In genomic region chr9:91273853-91274552, GRCh38 we compare ENCODE assay signal across 10 cellular contexts.
A peak's percentile ranks its signal among the peaks of the same experiment; 100 is the strongest.
DNase-seq lines count a peak whose midpoint lies in the region; ATAC-seq, FAIRE-seq and TF ChIP-seq lines count a peak whose summit lies in the region.
"Had no signal": no experiment of that assay in that cellular context is flagged by ENCODE, and none has a peak within 500 bp of the region (broad histone marks: within the 10 kb centered on the region; RNA-seq: fewer than 3 reads in every experiment).

No MANE protein-coding gene starts in this region.

- intact Hi-C loops in activated CD8-positive, alpha-beta T cell treated with anti-CD3 and anti-CD28 coated beads for 36 hours (cut with micrococcal nuclease), result no loop called here
- intact Hi-C loops in HepG2 (cut with micrococcal nuclease; ENCODE audit: unreplicated experiment), result no loop called here

- H3K79me2 ChIP-seq in HepG2 (ENCODE audit: insufficient read depth, low read length), result no peaks in the 10 kb centered on the region

- no peaks in the 10 kb centered on the region for H3K27me3 ChIP-seq in HepG2 (ENCODE audit: control insufficient read depth in 1 of 2, insufficient read depth in 2 of 2, low read length in 2 of 2)

- H3K4me3 Mint-ChIP-seq in activated CD8-positive, alpha-beta T cell treated with anti-CD3 and anti-CD28 coated beads for 36 hours, result no peak overlapping the region
- H3K4me3 Mint-ChIP-seq: stimulated activated naive CD8-positive, alpha-beta T cell treated with anti-CD3 and anti-CD28 coated beads, Interleukin-15, Interleukin-2, amounts not matched to agents 100 ng/mL and 50 ng/mL, for 24 hours had no signal

- H3K27me3 Mint-ChIP-seq in activated CD8-positive, alpha-beta T cell treated with anti-CD3 and anti-CD28 coated beads for 36 hours, result no peaks in the 10 kb centered on the region
- H3K27me3 Mint-ChIP-seq: stimulated activated naive CD8-positive, alpha-beta T cell treated with anti-CD3 and anti-CD28 coated beads, Interleukin-15, Interleukin-2, amounts not matched to agents 100 ng/mL and 50 ng/mL, for 24 hours had no signal

- 0 out of 2 replicates have a peak, but pooled peaks cover 5% of the 10 kb centered on the region for H3K4me1 ChIP-seq in HepG2 (ENCODE audit: insufficient read depth, low read length)

- H4K20me1 ChIP-seq in HepG2 (ENCODE audit: insufficient read depth, low read length), result no peaks in the 10 kb centered on the region

- H3K27ac Mint-ChIP-seq in activated CD8-positive, alpha-beta T cell treated with anti-CD3 and anti-CD28 coated beads for 36 hours, result no peak overlapping the region
- H3K27ac Mint-ChIP-seq: stimulated activated naive CD8-positive, alpha-beta T cell treated with anti-CD3 and anti-CD28 coated beads, Interleukin-15, Interleukin-2, amounts not matched to agents 100 ng/mL and 50 ng/mL, for 24 hours had no signal

- no peak for TF ChIP-seq CTCF in activated CD8-positive, alpha-beta T cell treated with anti-CD3 and anti-CD28 coated beads for 36 hours (IDR thresholded peaks at IDR 0.05)
- no peak for TF ChIP-seq CTCF in HepG2 (CRISPR knock-in tag; IDR thresholded peaks at IDR 0.05)

- POLR2A ChIA-PET in activated CD8-positive, alpha-beta T cell treated with anti-CD3 and anti-CD28 coated beads for 36 hours (lab: Charles Lee), result interaction anchor here (0.6 kb wide), 1 partner anchor 28 kb away, joined by 3 read pairs; no protein-coding TSS in a partner anchor
- POLR2A ChIA-PET in HepG2 (lab: Yijun Ruan, JAX), result no interaction called here

- no peak for TF ChIP-seq POLR2A in GM18505 (IDR thresholded peaks at IDR 0.05; ENCODE audit: borderline replicate concordance, extremely low read depth, insufficient read depth, insufficient read length)
- TF ChIP-seq POLR2A in HepG2 (IDR thresholded peaks at IDR 0.05; ENCODE audit: insufficient read depth in 1 of 2, low read depth in 2 of 2, low read length in 2 of 2), result no peak

- peak; percentile 15 for DNase-seq in activated CD8-positive, alpha-beta T cell treated with anti-CD3 and anti-CD28 coated beads for 36 hours
- peak; percentile 6 for DNase-seq in HepG2 (ENCODE audit: low spot score)
- no peak for DNase-seq in NCI-H1105 treated with DMSO at 0.1 percent for 48 hours (lab: John Stamatoyannopoulos, UW)
- DNase-seq in NCI-H146 treated with DMSO at 0.1 percent for 48 hours (lab: John Stamatoyannopoulos, UW; ENCODE audit: unreplicated experiment), result no peak
- no peak for DNase-seq in SKM-1 (lab: John Stamatoyannopoulos, UW; ENCODE audit: unreplicated experiment)
- DNase-seq in stimulated activated CD4-positive, alpha-beta T cell treated with anti-CD3 and anti-CD28 coated beads, Interleukin-2, amount 100 ng/mL, for 24 hours, result no peak

- H3K9ac ChIP-seq in HepG2 (ENCODE audit: insufficient read depth, low read depth, low read length), result no peak overlapping the region

- TF ChIP-seq RAD21 in HepG2 (CRISPR knock-in tag; IDR thresholded peaks at IDR 0.05), result no peak

- 95% methylated on average over 2 of the region's 2 CpGs for WGBS in HepG2 (ENCODE audit: low lambda C conversion rate)

- ATAC-seq in GM18505 (IDR thresholded peaks at IDR 0.05; ENCODE audit: unreplicated experiment), result peak; percentile 71
- ATAC-seq in HG02981 (IDR thresholded peaks at IDR 0.05; ENCODE audit: unreplicated experiment), result peak; percentile 63
- ATAC-seq in activated CD8-positive, alpha-beta T cell treated with anti-CD3 and anti-CD28 coated beads for 36 hours, result peak; percentile 90
- no peak for ATAC-seq in HepG2

- H3K9me3 ChIP-seq in HepG2 (ENCODE audit: low read length), result no peaks in the 10 kb centered on the region

- H3K36me3 ChIP-seq in HepG2 (replicated peaks in 1 of 2; ENCODE audit: control insufficient read depth in 1 of 2, insufficient read depth in 2 of 2, low read length in 2 of 2), result no peaks in the 10 kb centered on the region; a peak in 1 of 5 replicates

- H3K9me3 Mint-ChIP-seq in activated CD8-positive, alpha-beta T cell treated with anti-CD3 and anti-CD28 coated beads for 36 hours, result no peaks in the 10 kb centered on the region
- H3K9me3 Mint-ChIP-seq: stimulated activated naive CD8-positive, alpha-beta T cell treated with anti-CD3 and anti-CD28 coated beads, Interleukin-15, Interleukin-2, amounts not matched to agents 100 ng/mL and 50 ng/mL, for 24 hours had no signal

- peaks cover 13% of the 10 kb centered on the region for H3K4me1 Mint-ChIP-seq in activated CD8-positive, alpha-beta T cell treated with anti-CD3 and anti-CD28 coated beads for 36 hours (ENCODE audit: low read depth)

- H3K4me2 ChIP-seq in HepG2 (ENCODE audit: low read depth, low read length), result no peak overlapping the region

- no peak overlapping the region for H3K27ac ChIP-seq in HepG2 (ENCODE audit: extremely low read length, insufficient read depth, low read length)

- no peak for FAIRE-seq in HepG2 (lab: Jason Lieb, UNC)
- FAIRE-seq: TTC549 had no signal

- CTCF ChIA-PET in activated CD8-positive, alpha-beta T cell treated with anti-CD3 and anti-CD28 coated beads for 36 hours (lab: Charles Lee), result interaction anchor here (1.6 kb wide), 1 partner anchor 21 kb away, joined by 3 read pairs; no protein-coding TSS in a partner anchor
- CTCF ChIA-PET in HepG2 (lab: Yijun Ruan, JAX; ENCODE audit: low intra/inter-chr PET ratio, low total read pairs), result no interaction called here

- no peak overlapping the region for H2AFZ ChIP-seq in HepG2 (ENCODE audit: low read length)

- TF ChIP-seq EP300 in HepG2 (IDR thresholded peaks at IDR 0.05; ENCODE audit: low read depth in 2 of 2, low read length in 2 of 2) (no peak), HepG2 (CRISPR knock-in tag; IDR thresholded peaks at IDR 0.05; ENCODE audit: borderline replicate concordance) (no peak)

- BruUV-seq in HepG2 (replicated peaks; lab: Mats Ljungman, UMichigan), result no TSS peak

- in situ Hi-C loops in HepG2 (cut with HindIII; ENCODE audit: extremely low pct_ligation_motif_present, low pct_unique_long_range_greater_than_20kb), result no loop called here

- peaks cover 1% of the 10 kb centered on the region for H3K36me3 Mint-ChIP-seq in activated CD8-positive, alpha-beta T cell treated with anti-CD3 and anti-CD28 coated beads for 36 hours (ENCODE audit: low read depth)

- H3K4me3 ChIP-seq in HepG2 (replicated peaks in 1 of 3; ENCODE audit: insufficient read depth in 1 of 3, low read depth in 2 of 3, low read length in 3 of 3), result no peak overlapping the region

TF ChIP-seq in HepG2, 621 proteins besides CTCF, POLR2A, EP300 and RAD21:
- TF ChIP-seq CREB1 (IDR thresholded peaks at IDR 0.05), result peak; percentile 56
- no peak for TF ChIP-seq CREB1 (CRISPR knock-in tag; IDR thresholded peaks at IDR 0.05)
- TF ChIP-seq ZNF644 (CRISPR knock-in tag; IDR thresholded peaks at IDR 0.05; ENCODE audit: low read depth), result no peak
- TF ChIP-seq NFRKB (IDR thresholded peaks at IDR 0.05), result no peak
- no peak for TF ChIP-seq MEF2D (CRISPR knock-in tag; IDR thresholded peaks at IDR 0.05)
- peak; percentile 53 for TF ChIP-seq ATF7 (IDR thresholded peaks at IDR 0.05)
- TF ChIP-seq ATF7 (CRISPR knock-in tag; IDR thresholded peaks at IDR 0.05), result no peak

Comparison
In these comparisons a context has a peak if more than half of its experiments do, and no peak if none do; other contexts are left out.
1. DNase-seq: peak in activated CD8-positive, alpha-beta T cell treated with anti-CD3 and anti-CD28 coated beads for 36 hours (single experiment) and HepG2 (single experiment); none in NCI-H1105 treated with DMSO at 0.1 percent for 48 hours (single experiment), NCI-H146 treated with DMSO at 0.1 percent for 48 hours (single experiment), SKM-1 (single experiment) and stimulated activated CD4-positive, alpha-beta T cell treated with anti-CD3 and anti-CD28 coated beads, Interleukin-2, amount 100 ng/mL, for 24 hours (0 of 2).